In genomic region chr2:235116885-235117492, GRCh38 we compare ENCODE assay signal across 8 cellular contexts.
DNase-seq lines count a peak whose midpoint lies in the region; ATAC-seq and TF ChIP-seq lines count a peak whose summit lies in the region.

No MANE protein-coding gene starts in this region.

- H3K4me1 Mint-ChIP-seq in stimulated activated effector memory CD8-positive, alpha-beta T cell treated with anti-CD3 and anti-CD28 coated beads, Interleukin-12 subunit alpha, Interleukin-12 subunit beta, amount 100 ng/mL, for 72 hours = no peaks in the 10 kb centered on the region

- H3K9me3 Mint-ChIP-seq in stimulated activated effector memory CD8-positive, alpha-beta T cell treated with anti-CD3 and anti-CD28 coated beads, Interleukin-12 subunit alpha, Interleukin-12 subunit beta, amount 100 ng/mL, for 72 hours = peaks cover 6% of the 10 kb centered on the region

- H3K27ac Mint-ChIP-seq in stimulated activated effector memory CD8-positive, alpha-beta T cell treated with anti-CD3 and anti-CD28 coated beads, Interleukin-12 subunit alpha, Interleukin-12 subunit beta, amount 100 ng/mL, for 72 hours = no peak overlapping the region

- TF ChIP-seq CTCF in GM12864 (IDR thresholded peaks at IDR 0.05; ENCODE audit: low read depth, low read length, missing control alignments) = peak; percentile 40

- H3K4me3 ChIP-seq in GM12864 (ENCODE audit: low read depth, low read length) = no peak overlapping the region

- peak; percentile 53 for DNase-seq in A172 (ENCODE audit: low spot score)
- DNase-seq in GM12864 (ENCODE audit: low read depth) = no peak
- peak; percentile 69 for DNase-seq in NCI-H345 treated with DMSO at 0.1 percent for 48 hours (lab: John Stamatoyannopoulos, UW; ENCODE audit: unreplicated experiment)
- peak; percentile 51 for DNase-seq in cerebellar cortex (ENCODE audit: low spot score)
- peak; percentile 25 for DNase-seq in middle frontal gyrus (ENCODE audit: extremely low spot score, low spot score)
- DNase-seq in activated naive CD4-positive, alpha-beta T cell treated with Interleukin-2 at 50 U/mL for 16 hours = no peak
- DNase-seq in germinal center (ENCODE audit: low spot score) = no peak
- DNase-seq in stimulated activated effector memory CD8-positive, alpha-beta T cell treated with anti-CD3 and anti-CD28 coated beads, Interleukin-12 subunit alpha, Interleukin-12 subunit beta, amount 100 ng/mL, for 72 hours (ENCODE audit: low spot score in 2 of 2) = no peak

- no peaks in the 10 kb centered on the region for H3K36me3 Mint-ChIP-seq in stimulated activated effector memory CD8-positive, alpha-beta T cell treated with anti-CD3 and anti-CD28 coated beads, Interleukin-12 subunit alpha, Interleukin-12 subunit beta, amount 100 ng/mL, for 72 hours

- no peak for ATAC-seq in stimulated activated effector memory CD8-positive, alpha-beta T cell treated with anti-CD3 and anti-CD28 coated beads, Interleukin-12 subunit alpha, Interleukin-12 subunit beta, amount 100 ng/mL, for 72 hours

- H3K4me3 Mint-ChIP-seq in stimulated activated effector memory CD8-positive, alpha-beta T cell treated with anti-CD3 and anti-CD28 coated beads, Interleukin-12 subunit alpha, Interleukin-12 subunit beta, amount 100 ng/mL, for 72 hours = no peak overlapping the region

Comparison
In these comparisons a context has a peak if more than half of its experiments do, and no peak if none do; other contexts are left out.
1. DNase-seq: peak in A172 (single experiment), NCI-H345 treated with DMSO at 0.1 percent for 48 hours (single experiment), cerebellar cortex (single experiment) and middle frontal gyrus (single experiment); none in GM12864 (single experiment), activated naive CD4-positive, alpha-beta T cell treated with Interleukin-2 at 50 U/mL for 16 hours (single experiment), germinal center (single experiment) and stimulated activated effector memory CD8-positive, alpha-beta T cell treated with anti-CD3 and anti-CD28 coated beads, Interleukin-12 subunit alpha, Interleukin-12 subunit beta, amount 100 ng/mL, for 72 hours (0 of 2).